8 cellular contexts compared by ENCODE assay signal in genomic region chr19:40421468-40421778, GRCh38. TPM values are rescaled to one million over a fixed set of nuclear protein-coding genes. Genes with fewer than 3 reads are reported as not detected.
DNase-seq lines count a peak whose midpoint lies in the region; ATAC-seq and TF ChIP-seq lines count a peak whose summit lies in the region.

No MANE protein-coding gene starts in this region.

- no peaks in the 10 kb centered on the region for H4K20me1 ChIP-seq in fibroblast of lung (ENCODE audit: control insufficient read depth, extremely low read depth, insufficient read depth, low read length)

- peak overlapping the region; percentile 79 for H3K4me3 ChIP-seq in GM12875 (ENCODE audit: low read depth, low read length)
- peak overlapping the region; percentile 18 to 73 (median 42) for H3K4me3 ChIP-seq in fibroblast of lung (replicated peaks in 1 of 4; ENCODE audit: control extremely low read depth in 1 of 4, insufficient read depth in 1 of 4, low read depth in 3 of 4, low read length in 4 of 4)
- H3K4me3 ChIP-seq in gastrocnemius medialis, result peak overlapping the region; percentile 81 to 93 (median 88)

- no peak for TF ChIP-seq POLR2A in gastrocnemius medialis (IDR thresholded peaks at IDR 0.05)

- peak overlapping the region; percentile 33 for H3K9ac ChIP-seq in fibroblast of lung (ENCODE audit: insufficient read depth, low read length)

- intact Hi-C loops in gastrocnemius medialis (cut with DNase I; ENCODE audit: low total_unique reads) (loop anchor here (1.0 to 10.0 kb wide), 5 partner anchors 23 to 1017 kb away; partner anchors contain the start of genes BLVRB, C19orf47, COQ8B and ITPKC), left colon (cut with DNase I, micrococcal nuclease) (no loop called here)

- TF ChIP-seq CTCF in GM12875 (IDR thresholded peaks at IDR 0.05; ENCODE audit: borderline replicate concordance, insufficient read depth, low read depth, low read length) (no peak), fibroblast of lung (conservative IDR thresholded peaks at IDR 0.05 in 1 of 2, IDR thresholded peaks at IDR 0.05 in 1 of 2; ENCODE audit: low read depth in 1 of 2, low read length in 2 of 2) (no peak), gastrocnemius medialis (IDR thresholded peaks at IDR 0.05 in 4 of 5, conservative IDR thresholded peaks at IDR 0.05 in 1 of 5) (no peak)

- no peaks in the 10 kb centered on the region for H3K9me3 ChIP-seq in fibroblast of lung (ENCODE audit: control insufficient read depth, insufficient read depth, low read depth, low read length)
- H3K9me3 ChIP-seq in gastrocnemius medialis, result no peaks in the 10 kb centered on the region

- ATAC-seq in SK-N-SH treated with all-trans-retinoic acid at 6 μM for 48 hours (no peak), gastrocnemius medialis (no peak), GM18502 (IDR thresholded peaks at IDR 0.05; ENCODE audit: poor library complexity, unreplicated experiment) (no peak), left colon (no peak)

- no peak for DNase-seq in fibroblast of lung (ENCODE audit: low read depth in 2 of 2)
- DNase-seq in gastrocnemius medialis, result no peak
- no peak for DNase-seq in ecto neural progenitor cell (ENCODE audit: low spot score)
- no peak for DNase-seq in NK-92 treated with Interleukin-12 subunit alpha and Interleukin-12 subunit beta, amount 100 ng/mL, for 24 hours (lab: John Stamatoyannopoulos, UW)
- DNase-seq in left colon, result no peak

- no peak overlapping the region for H2AFZ ChIP-seq in fibroblast of lung (ENCODE audit: low read length)

- in situ Hi-C loops in gastrocnemius medialis (cut with MboI; ENCODE audit: low sequenced_read_pairs in 4 of 4), result no loop called here

- H3K27ac ChIP-seq in fibroblast of lung (ENCODE audit: insufficient read depth, low read length) (peak overlapping the region; percentile 90), gastrocnemius medialis (peak overlapping the region; percentile 98 to 100 (median 99))

- H3K4me1 ChIP-seq in fibroblast of lung (ENCODE audit: control insufficient read depth, extremely low read depth, insufficient read depth, low read length), result peaks cover 12% of the 10 kb centered on the region
- H3K4me1 ChIP-seq in gastrocnemius medialis, result peaks cover 45% of the 10 kb centered on the region in 2 donors

- H3K79me2 ChIP-seq in fibroblast of lung (ENCODE audit: control insufficient read depth, insufficient read depth, low read length), result peaks cover 31% of the 10 kb centered on the region

- H3K36me3 ChIP-seq in fibroblast of lung (ENCODE audit: control insufficient read depth, insufficient read depth, low read length), result peaks cover 9% of the 10 kb centered on the region
- peaks cover 0 to 13% of the 10 kb centered on the region in 2 donors for H3K36me3 ChIP-seq in gastrocnemius medialis

- no peaks in the 10 kb centered on the region for H3K27me3 ChIP-seq in fibroblast of lung (ENCODE audit: control insufficient read depth, insufficient read depth, low read length)
- H3K27me3 ChIP-seq in gastrocnemius medialis, result no peaks in the 10 kb centered on the region

- H3K4me2 ChIP-seq in fibroblast of lung (ENCODE audit: extremely low read depth, insufficient read depth, low read length), result peak overlapping the region; percentile 72

TF ChIP-seq in SK-N-SH treated with all-trans-retinoic acid at 6 μM for 48 hours, 23 proteins besides CTCF, POLR2A, EP300 and RAD21:
- peak; percentile 1; the same call in 1 of the 2 replicates for TF ChIP-seq TCF4 (CRISPR knock-in tag; IDR thresholded peaks at IDR 0.05; ENCODE audit: borderline replicate concordance)
- TF ChIP-seq CSDC2 (CRISPR knock-in tag; IDR thresholded peaks at IDR 0.05), result no peak
- no peak for TF ChIP-seq ZFP3 (CRISPR knock-in tag; IDR thresholded peaks at IDR 0.05)
- TF ChIP-seq TOX (CRISPR knock-in tag; IDR thresholded peaks at IDR 0.05; ENCODE audit: borderline replicate concordance), result no peak
- no peak for TF ChIP-seq GLIS3 (CRISPR knock-in tag; IDR thresholded peaks at IDR 0.05)
- TF ChIP-seq ISL1 (CRISPR knock-in tag; IDR thresholded peaks at IDR 0.05), result no peak
- no peak for TF ChIP-seq ZNF565 (CRISPR knock-in tag; conservative IDR thresholded peaks at IDR 0.05; ENCODE audit: low read depth)

RNA-seq across cellular contexts. Expression of gene SERTAD1, which starts 4.4 kb away (rescaled TPM):
- 19.2 and 27.2 TPM in 2 replicates for total RNA-seq in fibroblast of lung
- polyA plus RNA-seq in fibroblast of lung, result 7.2 and 12.7 TPM in 2 replicates
- 10.2 and 18.3 TPM in 2 replicates for polyA plus RNA-seq in fibroblast of lung (2012)
- 3.7 and 7.2 TPM in 2 replicates for polyA minus RNA-seq in fibroblast of lung (ENCODE audit: low replicate concordance)
- 10 to 100 TPM; 15.3 to 18.3 (median 16.0) TPM for total RNA-seq in gastrocnemius medialis
- 10 to 100 TPM; 12.5 to 17.9 TPM for total RNA-seq in left colon

RNA-seq across cellular contexts. Expression of gene PRX, which starts 8.2 kb away (rescaled TPM):
- total RNA-seq in fibroblast of lung, result 3.1 and 3.6 TPM in 2 replicates
- 0.84 and 0.91 TPM in 2 replicates for polyA plus RNA-seq in fibroblast of lung
- polyA plus RNA-seq in fibroblast of lung (2012), result 1.5 and 1.9 TPM in 2 replicates
- polyA minus RNA-seq in fibroblast of lung (ENCODE audit: low replicate concordance), result 0.94 and 2.0 TPM in 2 replicates
- total RNA-seq in gastrocnemius medialis, result 1 to 10 TPM; 2.4 to 4.2 (median 3.2) TPM
- 1 to 10 TPM; 1.2 to 2.1 TPM for total RNA-seq in left colon

RNA-seq across cellular contexts. Expression of gene SERTAD3, which starts 22.7 kb away (rescaled TPM):
- total RNA-seq in fibroblast of lung (22.3 and 23.6 TPM in 2 replicates), gastrocnemius medialis (10 to 100 TPM; 12.7 to 24.4 (median 18.1) TPM), left colon (10 to 100 TPM; 38.3 to 43.3 TPM)
- polyA plus RNA-seq in fibroblast of lung, result 15.1 and 24.8 TPM in 2 replicates
- polyA plus RNA-seq in fibroblast of lung (2012), result 16.5 and 21.9 TPM in 2 replicates
- 15.4 and 44.3 TPM in 2 replicates for polyA minus RNA-seq in fibroblast of lung (ENCODE audit: low replicate concordance)

RNA-seq across cellular contexts. Expression of gene HIPK4, which starts 31.4 kb away (rescaled TPM):
- total RNA-seq in fibroblast of lung, result 0.17 and 0.26 TPM in 2 replicates
- 0.05 and 0.07 TPM in 2 replicates for polyA plus RNA-seq in fibroblast of lung
- 0.13 and 0.15 TPM in 2 replicates for polyA plus RNA-seq in fibroblast of lung (2012)
- 0.22 TPM in 1 of 2 replicates, not detected in the other for polyA minus RNA-seq in fibroblast of lung (ENCODE audit: low replicate concordance)
- under 1 TPM in 2 of 4 donors, not detected in 2; 0.20 to 0.39 TPM for total RNA-seq in gastrocnemius medialis
- under 1 TPM in 1 of 2 donors, not detected in 1; 0.11 TPM for total RNA-seq in left colon

RNA-seq across cellular contexts. Expression of gene BLVRB, which starts 44.1 kb away (rescaled TPM):
- total RNA-seq in fibroblast of lung (105 and 145 TPM in 2 replicates), gastrocnemius medialis (100 to 1,000 TPM; 254 to 679 (median 280) TPM), left colon (10 to 100 TPM; 77.4 to 79.6 TPM)
- polyA plus RNA-seq in fibroblast of lung, result 40.0 and 50.8 TPM in 2 replicates
- polyA plus RNA-seq in fibroblast of lung (2012), result 75.5 and 101 TPM in 2 replicates
- polyA minus RNA-seq in fibroblast of lung (ENCODE audit: low replicate concordance), result 127 and 144 TPM in 2 replicates
